ENCODE assay signal across 13 cellular contexts in genomic region chr7:146208484-146208883, GRCh38.
DNase-seq lines count a peak whose midpoint lies in the region; ATAC-seq and TF ChIP-seq lines count a peak whose summit lies in the region.
"Had no signal": no experiment of that assay in that cellular context is flagged by ENCODE, and none has a peak within 500 bp of the region (broad histone marks: within the 10 kb centered on the region; RNA-seq: fewer than 3 reads in every experiment).

No MANE protein-coding gene starts in this region.

- H4K20me1 ChIP-seq in SK-N-SH (ENCODE audit: insufficient read depth) = no peaks in the 10 kb centered on the region

- H3K27ac ChIP-seq in SK-N-SH (ENCODE audit: low read depth in 2 of 2, low read length in 1 of 2) = peak overlapping the region in 1 of 2 experiments; percentile 36; a peak in 1 of 4 replicates
- no peak overlapping the region for H3K27ac ChIP-seq in caudate nucleus (ENCODE audit: low read depth, low read length)
- H3K27ac ChIP-seq: 22Rv1 had no signal

- TF ChIP-seq RAD21 in SK-N-SH (IDR thresholded peaks at IDR 0.05; ENCODE audit: low read length) = no peak

- H3K4me1 ChIP-seq in SK-N-SH (ENCODE audit: control insufficient read depth in 1 of 2, insufficient read depth in 2 of 2, low read depth in 1 of 2, low read length in 1 of 2) = peaks cover 0 to 5% of the 10 kb centered on the region in 2 experiments; a peak in 2 of 4 replicates
- H3K4me1 ChIP-seq: HAP-1 had no signal

- no peak overlapping the region for H3K4me3 ChIP-seq in SK-N-SH (ENCODE audit: low read depth in 2 of 2, low read length in 1 of 2)
- H3K4me3 ChIP-seq: GM12878, HAP-1 had no signal

- no peak overlapping the region for H3K4me2 ChIP-seq in SK-N-SH

- peak; percentile 3 for DNase-seq in DMS79 (lab: John Stamatoyannopoulos, UW)
- no peak for DNase-seq in DMS79 treated with DMSO at 0.1 percent for 48 hours (lab: John Stamatoyannopoulos, UW)
- peak; percentile 2 for DNase-seq in COR-L47 (lab: John Stamatoyannopoulos, UW)
- peak; percentile 42 for DNase-seq in NCI-H446 treated with DMSO at 0.1 percent for 48 hours (lab: John Stamatoyannopoulos, UW)
- DNase-seq in SK-N-SH = peak; percentile 40
- no peak for DNase-seq in caudate nucleus (lab: John Stamatoyannopoulos, UW)
- no peak for DNase-seq in activated CD8-positive, alpha-beta memory T cell treated with anti-CD3 and anti-CD28 coated beads, Interleukin-2, amount 50 U/mL, for 48 hours
- DNase-seq: CD8-positive, alpha-beta memory T cell; DMS53 had no signal

- no peaks in the 10 kb centered on the region for H3K9me2 ChIP-seq in SK-N-SH

- TF ChIP-seq EP300 in SK-N-SH (IDR thresholded peaks at IDR 0.05; ENCODE audit: borderline replicate concordance in 1 of 2, low read depth in 1 of 2, low read length in 1 of 2) = peak in 1 of 2 experiments; percentile 48; a peak in 1 of 4 replicates

- H3K36me3 ChIP-seq in SK-N-SH (replicated peaks in 1 of 2; ENCODE audit: control insufficient read depth in 1 of 2, insufficient read depth in 2 of 2, low read length in 1 of 2) = no peaks in the 10 kb centered on the region
- H3K36me3 ChIP-seq: HAP-1 had no signal

- WGBS in SK-N-SH (ENCODE audit: low lambda C conversion rate) = 20% methylated on average over 1 of the region's 1 CpG

- no peak for TF ChIP-seq CTCF in SK-N-SH (IDR thresholded peaks at IDR 0.05)

- no peaks in the 10 kb centered on the region for H3K27me3 ChIP-seq in SK-N-SH (ENCODE audit: insufficient read depth)

- no peaks in the 10 kb centered on the region for H3K79me2 ChIP-seq in SK-N-SH (ENCODE audit: insufficient read depth)

- H2AFZ ChIP-seq in SK-N-SH (ENCODE audit: low read depth) = no peak overlapping the region

- no peaks in the 10 kb centered on the region for H3K9me3 ChIP-seq in SK-N-SH
- H3K9me3 ChIP-seq: HAP-1 had no signal

- POLR2A ChIA-PET in SK-N-SH (lab: Yijun Ruan, JAX) = no interaction called here

- CTCF ChIA-PET in SK-N-SH (lab: Yijun Ruan, JAX) = no interaction called here

- no peak for ATAC-seq in GM21786 (IDR thresholded peaks at IDR 0.05; ENCODE audit: unreplicated experiment)
- ATAC-seq: GM12878 had no signal

- H3F3A ChIP-seq in SK-N-SH (replicated peaks; ENCODE audit: insufficient read depth) = no peaks in the 10 kb centered on the region

- no peak overlapping the region for H3K9ac ChIP-seq in SK-N-SH

TF ChIP-seq in SK-N-SH, 30 proteins besides CTCF, POLR2A, EP300 and RAD21:
- TF ChIP-seq MEF2A (IDR thresholded peaks at IDR 0.05; ENCODE audit: borderline replicate concordance, low read depth) (no peak), GATA2 (CRISPR knock-in tag; IDR thresholded peaks at IDR 0.05) (peak; percentile 58; the same call in 1 of the 2 replicates), RCOR1 (IDR thresholded peaks at IDR 0.05; ENCODE audit: low read length) (peak; percentile 53; the same call in 1 of the 2 replicates)

Comparison
In these comparisons a context has a peak if more than half of its experiments do, and no peak if none do; other contexts are left out.
1. DNase-seq: peak in DMS79 (single experiment), COR-L47 (single experiment), NCI-H446 treated with DMSO at 0.1 percent for 48 hours (single experiment) and SK-N-SH (single experiment); none in DMS79 treated with DMSO at 0.1 percent for 48 hours (single experiment), caudate nucleus (0 of 61) and activated CD8-positive, alpha-beta memory T cell treated with anti-CD3 and anti-CD28 coated beads, Interleukin-2, amount 50 U/mL, for 48 hours (single experiment).